ENCODE assay signal across 9 cellular contexts in genomic region chr2:169221745-169222369, GRCh38.
DNase-seq lines count a peak whose midpoint lies in the region; ATAC-seq, FAIRE-seq and TF ChIP-seq lines count a peak whose summit lies in the region.
"Had no signal": no experiment of that assay in that cellular context is flagged by ENCODE, and none has a peak within 500 bp of the region (broad histone marks: within the 10 kb centered on the region; RNA-seq: fewer than 3 reads in every experiment).

No MANE protein-coding gene starts in this region.

- H2AFZ ChIP-seq in Karpas-422 (ENCODE audit: low read length) = no peak overlapping the region

- TF ChIP-seq CTCF in D721Med (IDR thresholded peaks at IDR 0.05; ENCODE audit: insufficient read depth, missing control alignments) (peak; percentile 28), ascending aorta (IDR thresholded peaks at IDR 0.05) (peak in 1 of 3 experiments; percentile 24), lower leg skin (IDR thresholded peaks at IDR 0.05) (no peak)

- H3K4me3 ChIP-seq in Karpas-422 (ENCODE audit: low read length) = no peak overlapping the region
- H3K4me3 ChIP-seq in ascending aorta = no peak overlapping the region
- no peak overlapping the region for H3K4me3 ChIP-seq in lower leg skin (ENCODE audit: low read depth, poor library complexity, severe bottlenecking)

- peak; percentile 79 for ATAC-seq in left lobe of liver
- ATAC-seq in HG03175 (IDR thresholded peaks at IDR 0.05; ENCODE audit: unreplicated experiment) = no peak

- no peak overlapping the region for H3K4me2 ChIP-seq in Karpas-422 (ENCODE audit: low read depth, low read length, poor library complexity, severe bottlenecking)

- no peak for DNase-seq in D721Med (ENCODE audit: insufficient read length, low spot score)
- DNase-seq in Karpas-422 = peak; percentile 75
- DNase-seq in amniotic epithelial cell (ENCODE audit: low read depth) = peak; percentile 14
- no peak for DNase-seq in left lobe of liver (ENCODE audit: low spot score)
- no peak for DNase-seq in stimulated activated CD4-positive, alpha-beta T cell treated with anti-CD3 and anti-CD28 coated beads, Interleukin-4, amount 100 ng/mL, for 24 hours
- no peak for DNase-seq in ascending aorta (ENCODE audit: low spot score in 2 of 2)
- no peak for DNase-seq in lower leg skin (ENCODE audit: low spot score in 2 of 2)

- H3K36me3 ChIP-seq in Karpas-422 (ENCODE audit: insufficient read depth, low read length) (no peaks in the 10 kb centered on the region), ascending aorta (no peaks in the 10 kb centered on the region)

- no peaks in the 10 kb centered on the region for H3K79me2 ChIP-seq in Karpas-422 (ENCODE audit: low read length)

- FAIRE-seq in D721Med (lab: Jason Lieb, UNC) = no peak
- FAIRE-seq: colon had no signal

- H3K4me1 ChIP-seq in Karpas-422 (ENCODE audit: low read length) (no peaks in the 10 kb centered on the region), ascending aorta (no peaks in the 10 kb centered on the region)

- H3K27ac ChIP-seq in Karpas-422 (ENCODE audit: low read length) (no peak overlapping the region), ascending aorta (no peak overlapping the region)

- 24 to 38% methylated on average over 5 of the region's 5 CpGs for WGBS in lower leg skin, 2 donors

- H3K9ac ChIP-seq in Karpas-422 (ENCODE audit: low read length) = no peak overlapping the region

- TF ChIP-seq POLR2A in lower leg skin (IDR thresholded peaks at IDR 0.05) = no peak

- H3K27me3 ChIP-seq in Karpas-422 (ENCODE audit: low read length) (no peaks in the 10 kb centered on the region), ascending aorta (no peaks in the 10 kb centered on the region)

- no peaks in the 10 kb centered on the region for H3K9me2 ChIP-seq in Karpas-422 (replicated peaks; ENCODE audit: insufficient read depth, low read length)

- no peaks in the 10 kb centered on the region for H3K9me3 ChIP-seq in Karpas-422 (ENCODE audit: low read length)
- no peaks in the 10 kb centered on the region for H3K9me3 ChIP-seq in ascending aorta

- intact Hi-C loops in ascending aorta (cut with DNase I) = no loop called here
- intact Hi-C loops in lower leg skin (cut with DNase I; ENCODE audit: low total_unique reads) = no loop called here

- H4K20me1 ChIP-seq in Karpas-422 (ENCODE audit: insufficient read depth, low read depth, low read length) = no peaks in the 10 kb centered on the region

Comparison
In these comparisons a context has a peak if more than half of its experiments do, and no peak if none do; other contexts are left out.
1. DNase-seq: peak in Karpas-422 (single experiment) and amniotic epithelial cell (single experiment); none in D721Med (single experiment), left lobe of liver (single experiment), stimulated activated CD4-positive, alpha-beta T cell treated with anti-CD3 and anti-CD28 coated beads, Interleukin-4, amount 100 ng/mL, for 24 hours (single experiment), ascending aorta (0 of 2) and lower leg skin (0 of 2).